In the genomic region with DNA sequence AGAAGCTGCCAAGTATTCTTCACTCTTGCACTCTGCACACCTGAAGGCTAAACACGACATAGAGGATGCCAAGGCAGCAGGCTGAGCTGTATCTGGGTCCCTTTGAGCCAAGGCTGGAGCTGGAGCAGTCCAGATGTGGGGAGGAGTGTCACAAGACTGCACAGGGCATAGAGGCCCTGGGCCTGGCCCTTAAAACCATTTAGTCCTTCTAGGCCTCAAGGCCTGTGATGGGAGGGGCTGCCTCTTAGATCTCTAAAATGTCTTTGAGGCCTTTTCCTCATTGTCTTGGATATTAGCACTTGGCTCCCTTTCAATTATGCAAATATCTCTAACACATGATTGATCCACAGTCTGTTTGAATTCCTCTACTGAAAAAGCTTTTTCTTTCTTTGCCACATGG, we compare ENCODE assay signal across 9 cellular contexts. TPM values are rescaled to one million over a fixed set of nuclear protein-coding genes. Genes with fewer than 3 reads are reported as not detected.
"Had no signal": no experiment of that assay in that cellular context is flagged by ENCODE, and none has a peak within 500 bp of the region (broad histone marks: within the 10 kb centered on the region; RNA-seq: fewer than 3 reads in every experiment).

No MANE protein-coding gene starts in this region.

- ATAC-seq: HCT116, K562 had no signal

- H3K27ac ChIP-seq: GM23248 had no signal

- H3K36me3 ChIP-seq: HAP-1 had no signal

- DNase-seq: GM23248, GOT3, H7, IMR-90, KG1 had no signal

- H3K4me3 ChIP-seq: GM23248, HAP-1, K562 had no signal

- H3K4me1 ChIP-seq: HAP-1 had no signal

RNA-seq across cellular contexts. Expression of a gene that starts 28.0 kb away (rescaled TPM):
- total RNA-seq: HT-29, K562 had no signal
